In the genomic region with DNA sequence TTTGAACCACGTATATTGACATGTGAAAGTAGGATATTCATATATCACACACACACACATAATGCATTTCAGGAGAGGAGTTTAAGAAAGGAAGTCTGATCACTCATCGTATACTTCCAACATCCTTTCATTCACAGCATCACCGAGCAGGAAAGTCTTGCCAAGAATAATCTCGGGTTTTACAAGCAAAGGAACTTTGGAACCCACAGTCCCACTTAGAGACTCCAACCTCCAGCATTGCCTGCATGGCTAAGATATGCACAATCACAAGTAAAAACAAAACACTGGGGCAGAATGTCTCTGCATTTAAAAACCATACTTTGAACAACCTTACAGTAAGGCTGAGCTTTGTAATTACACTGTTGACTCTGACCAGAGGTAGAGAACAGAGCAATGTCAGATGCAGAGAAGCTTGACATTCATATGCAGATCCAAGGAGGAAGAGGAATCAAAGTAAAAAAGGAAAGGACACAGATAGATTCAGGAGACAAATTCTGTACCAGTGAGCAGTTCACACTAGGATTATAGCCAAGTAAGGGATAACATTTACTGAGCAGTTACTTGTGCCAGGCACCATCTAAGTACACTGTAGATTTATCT, we compare ENCODE assay signal across 18 cellular contexts. TPM values are rescaled to one million over a fixed set of nuclear protein-coding genes. Genes with fewer than 3 reads are reported as not detected.
"Had no signal": no experiment of that assay in that cellular context is flagged by ENCODE, and none has a peak within 500 bp of the region (broad histone marks: within the 10 kb centered on the region; RNA-seq: fewer than 3 reads in every experiment).

No MANE protein-coding gene starts in this region.

- H3K4me1 ChIP-seq: prostate gland, suprapubic skin, transverse colon had no signal

- DNase-seq: activated CD4-positive, alpha-beta memory T cell treated with anti-CD3 and anti-CD28 coated beads, Interleukin-2, amount 10 ng/mL, durations not matched to agents 7 days and 5 days; activated CD4-positive, alpha-beta T cell treated with anti-CD3 and anti-CD28 coated beads for 48 hours; activated CD4-positive, CD25-positive, alpha-beta regulatory T cell; activated CD8-positive, alpha-beta memory T cell treated with anti-CD3 and anti-CD28 coated beads, Interleukin-2, amount 10 ng/mL, durations not matched to agents 7 days and 5 days; activated naive CD8-positive, alpha-beta T cell treated with anti-CD3 and anti-CD28 coated beads for 36 hours; amniotic stem cell; caudate nucleus; endodermal cell; islet precursor cell; right cardiac atrium; stimulated activated naive CD8-positive, alpha-beta T cell treated with anti-CD3 and anti-CD28 coated beads, Interleukin-15, amount 100 ng/mL, for 72 hours; transverse colon had no signal

- H3K4me3 ChIP-seq: prostate gland, suprapubic skin, transverse colon had no signal

- H3K27me3 Mint-ChIP-seq: activated CD4-positive, alpha-beta memory T cell treated with anti-CD3 and anti-CD28 coated beads, Interleukin-2, amount 10 ng/mL, durations not matched to agents 7 days and 5 days; activated CD8-positive, alpha-beta memory T cell treated with anti-CD3 and anti-CD28 coated beads, Interleukin-2, amount 10 ng/mL, durations not matched to agents 7 days and 5 days; brain; stimulated activated naive CD8-positive, alpha-beta T cell treated with anti-CD3 and anti-CD28 coated beads, Interleukin-15, amount 100 ng/mL, for 72 hours had no signal

- H3K4me1 Mint-ChIP-seq: activated CD4-positive, alpha-beta memory T cell treated with anti-CD3 and anti-CD28 coated beads, Interleukin-2, amount 10 ng/mL, durations not matched to agents 7 days and 5 days; activated CD8-positive, alpha-beta memory T cell treated with anti-CD3 and anti-CD28 coated beads, Interleukin-2, amount 10 ng/mL, durations not matched to agents 7 days and 5 days; activated naive CD8-positive, alpha-beta T cell treated with anti-CD3 and anti-CD28 coated beads for 36 hours; neural crest cell; stimulated activated naive CD8-positive, alpha-beta T cell treated with anti-CD3 and anti-CD28 coated beads, Interleukin-15, amount 100 ng/mL, for 72 hours had no signal

- H3K9me3 ChIP-seq: prostate gland, suprapubic skin, transverse colon had no signal

- H3K27ac ChIP-seq: prostate gland, suprapubic skin, transverse colon had no signal

- H3K27ac Mint-ChIP-seq: activated CD4-positive, alpha-beta memory T cell treated with anti-CD3 and anti-CD28 coated beads, Interleukin-2, amount 10 ng/mL, durations not matched to agents 7 days and 5 days; activated CD8-positive, alpha-beta memory T cell treated with anti-CD3 and anti-CD28 coated beads, Interleukin-2, amount 10 ng/mL, durations not matched to agents 7 days and 5 days; activated naive CD8-positive, alpha-beta T cell treated with anti-CD3 and anti-CD28 coated beads for 36 hours; endodermal cell; stimulated activated naive CD8-positive, alpha-beta T cell treated with anti-CD3 and anti-CD28 coated beads, Interleukin-15, amount 100 ng/mL, for 72 hours; T-helper 2 cell treated with Interferon-gamma antibody and Interleukin-4, amounts not matched to agents 5 μg/mL and 100 μg/mL, for 36 hours had no signal

- H3K27me3 ChIP-seq: suprapubic skin, transverse colon had no signal

- H3K36me3 Mint-ChIP-seq: activated CD8-positive, alpha-beta memory T cell treated with anti-CD3 and anti-CD28 coated beads, Interleukin-2, amount 10 ng/mL, durations not matched to agents 7 days and 5 days; activated naive CD8-positive, alpha-beta T cell treated with anti-CD3 and anti-CD28 coated beads for 36 hours had no signal

- H3K4me3 Mint-ChIP-seq: activated CD4-positive, alpha-beta memory T cell treated with anti-CD3 and anti-CD28 coated beads, Interleukin-2, amount 10 ng/mL, durations not matched to agents 7 days and 5 days; activated CD8-positive, alpha-beta memory T cell treated with anti-CD3 and anti-CD28 coated beads, Interleukin-2, amount 10 ng/mL, durations not matched to agents 7 days and 5 days; activated naive CD8-positive, alpha-beta T cell treated with anti-CD3 and anti-CD28 coated beads for 36 hours; endodermal cell; neural crest cell; stimulated activated naive CD8-positive, alpha-beta T cell treated with anti-CD3 and anti-CD28 coated beads, Interleukin-15, amount 100 ng/mL, for 72 hours; T-helper 2 cell treated with Interferon-gamma antibody and Interleukin-4, amounts not matched to agents 5 μg/mL and 100 μg/mL, for 36 hours had no signal

- H3K36me3 ChIP-seq: prostate gland, suprapubic skin, transverse colon had no signal

- ATAC-seq: activated CD8-positive, alpha-beta memory T cell treated with anti-CD3 and anti-CD28 coated beads, Interleukin-2, amount 10 ng/mL, durations not matched to agents 7 days and 5 days; left lobe of liver; right cardiac atrium; stimulated activated naive CD8-positive, alpha-beta T cell treated with anti-CD3 and anti-CD28 coated beads, Interleukin-15, amount 100 ng/mL, for 72 hours had no signal

- H3K9me3 Mint-ChIP-seq: activated CD4-positive, alpha-beta memory T cell treated with anti-CD3 and anti-CD28 coated beads, Interleukin-2, amount 10 ng/mL, durations not matched to agents 7 days and 5 days; endodermal cell; neural crest cell; T-helper 2 cell treated with Interferon-gamma antibody and Interleukin-4, amounts not matched to agents 5 μg/mL and 100 μg/mL, for 36 hours had no signal

RNA-seq across cellular contexts. Expression of gene THSD7A, which starts 14.8 kb away (rescaled TPM):
- total RNA-seq: activated CD4-positive, alpha-beta memory T cell treated with anti-CD3 and anti-CD28 coated beads, Interleukin-2, amount 10 ng/mL, durations not matched to agents 7 days and 5 days; activated CD8-positive, alpha-beta memory T cell treated with anti-CD3 and anti-CD28 coated beads, Interleukin-2, amount 10 ng/mL, durations not matched to agents 7 days and 5 days; activated naive CD8-positive, alpha-beta T cell treated with anti-CD3 and anti-CD28 coated beads for 36 hours had no signal
